Comparison of ENCODE assay signal across 8 cellular contexts in the genomic region with DNA sequence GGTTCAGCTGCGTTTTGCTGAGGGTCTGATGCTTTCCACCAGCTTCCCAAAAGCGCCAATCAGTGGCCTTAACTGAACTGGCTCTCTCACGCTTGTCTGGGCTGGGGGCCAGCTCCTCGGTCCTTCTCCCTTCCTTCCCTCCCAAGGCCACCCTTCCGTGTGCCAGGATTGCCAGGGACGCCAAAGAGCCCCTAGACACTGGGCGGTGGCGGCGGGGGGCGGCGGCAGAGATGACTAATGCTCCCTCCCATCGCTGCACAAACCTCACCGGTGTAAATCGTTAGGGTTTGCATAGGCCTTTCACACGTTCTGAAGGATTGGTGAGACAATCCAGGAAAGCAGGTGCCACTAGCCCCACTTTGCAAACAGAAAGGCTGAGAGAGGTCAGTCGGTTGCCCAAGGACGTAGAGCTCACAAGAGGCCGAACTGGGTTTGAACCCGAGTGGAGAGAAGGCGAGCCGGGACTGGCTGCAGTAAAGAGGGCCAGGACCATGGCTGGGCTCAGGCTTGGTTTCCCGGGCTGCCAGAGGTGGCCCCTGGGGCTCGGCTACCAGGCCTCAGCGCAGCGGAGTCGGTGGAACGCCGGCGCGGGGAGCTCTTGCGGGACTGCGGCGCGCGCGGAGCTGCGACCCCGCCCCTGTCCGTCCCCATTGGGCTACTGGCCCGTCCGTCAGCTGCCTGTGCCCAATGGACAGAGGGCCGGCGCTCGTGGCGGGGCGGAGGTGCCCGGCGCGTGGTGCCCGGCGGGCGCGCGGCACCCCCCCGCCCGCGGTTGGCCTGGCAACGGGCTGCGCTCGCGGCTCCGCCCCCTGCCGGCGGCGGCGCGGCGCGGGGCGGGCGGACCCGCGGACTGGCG. TPM values are rescaled to one million over a fixed set of nuclear protein-coding genes. Genes with fewer than 3 reads are reported as not detected.
DNase-seq lines count a peak whose midpoint lies in the region; ATAC-seq and TF ChIP-seq lines count a peak whose summit lies in the region.

No MANE protein-coding gene starts in this region.

- H3K27ac Mint-ChIP-seq in HFFc6 = no peak overlapping the region
- H3K27ac Mint-ChIP-seq in T-helper 2 cell treated with Interferon-gamma antibody and Interleukin-4, amounts not matched to agents 5 μg/mL and 100 μg/mL, for 36 hours = no peak overlapping the region

- H3K79me2 ChIP-seq in DND-41 (ENCODE audit: insufficient read depth, low read length) = no peaks in the 10 kb centered on the region

- peak; percentile 89 for DNase-seq in DND-41
- DNase-seq in HFFc6 = peak; percentile 89
- peak; percentile 22 for DNase-seq in NCI-H1417 treated with DMSO at 0.1 percent for 48 hours (lab: John Stamatoyannopoulos, UW)
- peak; percentile 88 for DNase-seq in T-helper 2 cell treated with Interferon-gamma antibody and Interleukin-4, amounts not matched to agents 5 μg/mL and 100 μg/mL, for 36 hours (ENCODE audit: low spot score)
- peak; percentile 72 to 94 for DNase-seq in ascending aorta (ENCODE audit: low spot score in 2 of 2)
- DNase-seq in right cardiac atrium = peak; percentile 92 to 97 (median 97)
- peak; percentile 94 to 96 for DNase-seq in psoas muscle
- DNase-seq in ureter (ENCODE audit: low spot score) = peak; percentile 92

- peaks cover 21% of the 10 kb centered on the region for H3K4me1 ChIP-seq in DND-41 (ENCODE audit: insufficient read depth, low read length)
- peaks cover 4 to 10% of the 10 kb centered on the region in 2 donors for H3K4me1 ChIP-seq in ascending aorta
- H3K4me1 ChIP-seq in right cardiac atrium (ENCODE audit: control insufficient read depth, insufficient read depth, low read length) = peaks cover 2% of the 10 kb centered on the region
- H3K4me1 ChIP-seq in psoas muscle = no peaks in the 10 kb centered on the region

- peak overlapping the region; percentile 40 for H3K9ac ChIP-seq in DND-41 (ENCODE audit: low read depth, low read length)

- H3K4me3 Mint-ChIP-seq in HFFc6 = peak overlapping the region; percentile 88
- H3K4me3 Mint-ChIP-seq in T-helper 2 cell treated with Interferon-gamma antibody and Interleukin-4, amounts not matched to agents 5 μg/mL and 100 μg/mL, for 36 hours = peak overlapping the region; percentile 78

- H3K4me1 Mint-ChIP-seq in HFFc6 (ENCODE audit: low read depth) = peaks cover 55% of the 10 kb centered on the region
- H3K4me1 Mint-ChIP-seq in T-helper 2 cell treated with Interferon-gamma antibody and Interleukin-4, amounts not matched to agents 5 μg/mL and 100 μg/mL, for 36 hours (ENCODE audit: low read depth) = peaks cover 6% of the 10 kb centered on the region

- no peak overlapping the region for H3K27ac ChIP-seq in DND-41 (ENCODE audit: low read length)
- H3K27ac ChIP-seq in ascending aorta = no peak overlapping the region
- no peak overlapping the region for H3K27ac ChIP-seq in right cardiac atrium (ENCODE audit: low read length)
- H3K27ac ChIP-seq in psoas muscle = no peak overlapping the region

- intact Hi-C loops in ascending aorta (cut with DNase I) = loop anchor here (2.0 to 10.0 kb wide), 2 partner anchors 75 to 215 kb away; a partner anchor contains a TSS
- intact Hi-C loops in right cardiac atrium (cut with DNase I) = no loop called here
- intact Hi-C loops in psoas muscle (cut with DNase I) = no loop called here

- H3K4me2 ChIP-seq in DND-41 (ENCODE audit: insufficient read depth, low read length) = peak overlapping the region; percentile 93

- H3K36me3 Mint-ChIP-seq in HFFc6 (ENCODE audit: low read depth) = 0 out of 2 replicates have a peak, but pooled peaks cover 4% of the 10 kb centered on the region
- H3K36me3 Mint-ChIP-seq in T-helper 2 cell treated with Interferon-gamma antibody and Interleukin-4, amounts not matched to agents 5 μg/mL and 100 μg/mL, for 36 hours (ENCODE audit: low read depth) = no peaks in the 10 kb centered on the region

- peak; percentile 99 for ATAC-seq in DND-41 (ENCODE audit: insufficient read depth, low read depth)
- ATAC-seq in right cardiac atrium = peak; percentile 97
- peak; percentile 98 to 100 (median 100) for ATAC-seq in psoas muscle

- no peaks in the 10 kb centered on the region for H3K36me3 ChIP-seq in DND-41 (ENCODE audit: insufficient read depth, low read length)
- H3K36me3 ChIP-seq in ascending aorta = no peaks in the 10 kb centered on the region
- H3K36me3 ChIP-seq in psoas muscle (ENCODE audit: insufficient read depth in 1 of 2, low read depth in 1 of 2) = no peaks in the 10 kb centered on the region

- H3K27me3 Mint-ChIP-seq in HFFc6 (ENCODE audit: insufficient read depth) = peaks cover 13% of the 10 kb centered on the region
- peaks cover 46% of the 10 kb centered on the region for H3K27me3 Mint-ChIP-seq in T-helper 2 cell treated with Interferon-gamma antibody and Interleukin-4, amounts not matched to agents 5 μg/mL and 100 μg/mL, for 36 hours (ENCODE audit: low read depth)

- no peaks in the 10 kb centered on the region for H3K9me3 Mint-ChIP-seq in HFFc6
- no peaks in the 10 kb centered on the region for H3K9me3 Mint-ChIP-seq in T-helper 2 cell treated with Interferon-gamma antibody and Interleukin-4, amounts not matched to agents 5 μg/mL and 100 μg/mL, for 36 hours

- peak overlapping the region; percentile 92 for H2AFZ ChIP-seq in DND-41 (ENCODE audit: low read depth, low read length)

- no peaks in the 10 kb centered on the region for H3K27me3 ChIP-seq in DND-41 (ENCODE audit: insufficient read depth, low read length, poor library complexity)
- no peaks in the 10 kb centered on the region for H3K27me3 ChIP-seq in ascending aorta
- no peaks in the 10 kb centered on the region for H3K27me3 ChIP-seq in right cardiac atrium (ENCODE audit: control insufficient read depth, insufficient read depth)
- H3K27me3 ChIP-seq in psoas muscle (ENCODE audit: insufficient read depth in 3 of 3, low read length in 2 of 3) = peaks cover 0 to 11% (median 2%) of the 10 kb centered on the region in 3 donors

- H3K4me3 ChIP-seq in DND-41 (ENCODE audit: low read depth in 1 of 2, low read length in 2 of 2) (peak overlapping the region in 1 of 2 experiments; percentile 59; a peak in 3 of 4 replicates), ascending aorta (peak overlapping the region; percentile 60 to 74), right cardiac atrium (ENCODE audit: low read length) (peak overlapping the region; percentile 66), psoas muscle (peak overlapping the region; percentile 59)

- H3K9me3 ChIP-seq in DND-41 (ENCODE audit: insufficient read depth, low read length, severe bottlenecking) = no peaks in the 10 kb centered on the region
- no peaks in the 10 kb centered on the region for H3K9me3 ChIP-seq in ascending aorta
- H3K9me3 ChIP-seq in right cardiac atrium (ENCODE audit: control insufficient read depth, low read length) = no peaks in the 10 kb centered on the region
- no peaks in the 10 kb centered on the region for H3K9me3 ChIP-seq in psoas muscle

- TF ChIP-seq CTCF in DND-41 (IDR thresholded peaks at IDR 0.05; ENCODE audit: borderline replicate concordance, extremely low read depth, low read length, poor library complexity, severe bottlenecking) = no peak
- TF ChIP-seq CTCF in HFFc6 (IDR thresholded peaks at IDR 0.05) = no peak
- TF ChIP-seq CTCF in ascending aorta (IDR thresholded peaks at IDR 0.05) = no peak
- TF ChIP-seq CTCF in psoas muscle (IDR thresholded peaks at IDR 0.05) = no peak

- peaks cover 5% of the 10 kb centered on the region for H4K20me1 ChIP-seq in DND-41 (ENCODE audit: insufficient read depth, low read length)

- WGBS in right cardiac atrium = 1% methylated on average over 72 of the region's 74 CpGs
- WGBS in psoas muscle, 3 donors = 2 to 5% (median 4%) methylated on average over 25 to 74 of the region's 74 CpGs

RNA-seq across cellular contexts. Expression of a gene that starts 0.6 kb away (rescaled TPM):
- 10 to 100 TPM; 19.0 to 22.5 (median 20.1) TPM for total RNA-seq in HFFc6 (2021; fragmentation: NEBNext Ultra II Directional; extraction: Animal tissue kit (Norgen Biotek cat#: 25700))
- total RNA-seq in ascending aorta (13.7 TPM), right cardiac atrium (1 to 10 TPM; 2.2 to 3.5 (median 3.1) TPM), psoas muscle (1 to 10 TPM; 1.5 to 3.9 (median 1.9) TPM), ureter (10.7 TPM)
- polyA plus RNA-seq in right cardiac atrium (2.0 TPM), psoas muscle (1 to 10 TPM in 2 of 3 donors, under 1 TPM in 1; 0.99 to 2.2 (median 1.6) TPM)

Comparison
In these comparisons a context has a peak if more than half of its experiments do, and no peak if none do; other contexts are left out.
1. DNase-seq: peak in every context shown above with its lines; median percentile 97 in right cardiac atrium; 95 in psoas muscle; 92 in ureter; 89 in DND-41; 89 in HFFc6; 88 in T-helper 2 cell treated with Interferon-gamma antibody and Interleukin-4, amounts not matched to agents 5 μg/mL and 100 μg/mL, for 36 hours; 83 in ascending aorta; 22 in NCI-H1417 treated with DMSO at 0.1 percent for 48 hours.